21 cellular contexts compared by ENCODE assay signal in genomic region chr3:170440346-170440745, GRCh38. TPM values are rescaled to one million over a fixed set of nuclear protein-coding genes. Genes with fewer than 3 reads are reported as not detected.
DNase-seq lines count a peak whose midpoint lies in the region; ATAC-seq, FAIRE-seq and TF ChIP-seq lines count a peak whose summit lies in the region.
"Had no signal": no experiment of that assay in that cellular context is flagged by ENCODE, and none has a peak within 500 bp of the region (broad histone marks: within the 10 kb centered on the region; RNA-seq: fewer than 3 reads in every experiment).

No MANE protein-coding gene starts in this region.

- H3K27me3 Mint-ChIP-seq in Calu3 (ENCODE audit: unreplicated experiment) = no peaks in the 10 kb centered on the region
- peaks cover 45 to 69% of the 10 kb centered on the region in 2 donors for H3K27me3 Mint-ChIP-seq in effector memory CD8-positive, alpha-beta T cell

- H3K4me1 Mint-ChIP-seq in Calu3 (ENCODE audit: low read depth, unreplicated experiment) = peaks cover 36% of the 10 kb centered on the region
- H3K4me1 Mint-ChIP-seq in effector memory CD8-positive, alpha-beta T cell (ENCODE audit: low read depth in 2 of 2) = no peaks in the 10 kb centered on the region
- H3K4me1 Mint-ChIP-seq: CD8-positive, alpha-beta memory T cell had no signal

- H3K4me3 ChIP-seq in cardiac fibroblast (replicated peaks in 1 of 2; ENCODE audit: low read depth in 2 of 2, low read length in 2 of 2) (no peak overlapping the region), keratinocyte (ENCODE audit: control insufficient read depth in 2 of 3, extremely low read depth in 1 of 3, insufficient read depth in 2 of 3, low read depth in 1 of 3, low read length in 3 of 3) (no peak overlapping the region)
- H3K4me3 ChIP-seq: esophagus muscularis mucosa, heart left ventricle, lower lobe of right lung, pancreas had no signal

- H3K4me2 ChIP-seq in keratinocyte (ENCODE audit: control insufficient read depth, extremely low read depth, insufficient read depth, low read depth, low read length) = no peak overlapping the region

- H2AFZ ChIP-seq in keratinocyte (ENCODE audit: control insufficient read depth, low read length) = no peak overlapping the region

- H3K36me3 ChIP-seq in keratinocyte (ENCODE audit: control insufficient read depth in 2 of 2, extremely low read depth in 1 of 2, insufficient read depth in 2 of 2, low read length in 2 of 2) = no peaks in the 10 kb centered on the region
- H3K36me3 ChIP-seq: esophagus muscularis mucosa, pancreas had no signal

- no TSS peak for BruUV-seq in Calu3 (replicated peaks; lab: Mats Ljungman, UMichigan)

- H3K4me3 Mint-ChIP-seq in Calu3 (ENCODE audit: low read depth, unreplicated experiment) = no peak overlapping the region
- no peak overlapping the region for H3K4me3 Mint-ChIP-seq in effector memory CD8-positive, alpha-beta T cell
- H3K4me3 Mint-ChIP-seq: CD8-positive, alpha-beta memory T cell; dendritic cell treated with granulocyte-macrophage colony-stimulating factor and Interleukin-4, amounts not matched to agents 40 ng/mL and 50 ng/mL, for 4 days had no signal

- dilution Hi-C loops in keratinocyte (cut with MboI; ENCODE audit: extremely low pct_ligation_motif_present, low sequenced_read_pairs) = no loop called here

- H3K79me2 ChIP-seq in keratinocyte (ENCODE audit: control insufficient read depth, insufficient read depth, low read length) = no peaks in the 10 kb centered on the region

- H3K9me1 ChIP-seq in keratinocyte (ENCODE audit: control insufficient read depth, extremely low read depth, insufficient read depth, low read length) = no peaks in the 10 kb centered on the region

- no peak for ATAC-seq in effector memory CD8-positive, alpha-beta T cell (replicated peaks)
- no peak for ATAC-seq in HG03460 (IDR thresholded peaks at IDR 0.05; ENCODE audit: unreplicated experiment)
- no peak for ATAC-seq in GM21619 (IDR thresholded peaks at IDR 0.05; ENCODE audit: unreplicated experiment)
- no peak for ATAC-seq in GM21529 (IDR thresholded peaks at IDR 0.05; ENCODE audit: unreplicated experiment)
- ATAC-seq: heart left ventricle, lower lobe of right lung had no signal

- intact Hi-C loops in Calu3 (cut with micrococcal nuclease; ENCODE audit: unreplicated experiment) = no loop called here

- H3K9ac ChIP-seq in keratinocyte (ENCODE audit: control insufficient read depth, extremely low read depth, insufficient read depth, low read length) = no peak overlapping the region

- no peaks in the 10 kb centered on the region for H3K9me3 Mint-ChIP-seq in Calu3 (ENCODE audit: low read depth, unreplicated experiment)
- H3K9me3 Mint-ChIP-seq in effector memory CD8-positive, alpha-beta T cell = no peaks in the 10 kb centered on the region
- H3K9me3 Mint-ChIP-seq: CD8-positive, alpha-beta memory T cell; dendritic cell treated with granulocyte-macrophage colony-stimulating factor and Interleukin-4, amounts not matched to agents 40 ng/mL and 50 ng/mL, for 4 days had no signal

- peaks cover 9% of the 10 kb centered on the region for H3K4me1 ChIP-seq in keratinocyte (ENCODE audit: control insufficient read depth, extremely low read depth, insufficient read depth, low read length)
- H3K4me1 ChIP-seq: esophagus muscularis mucosa, heart left ventricle, lower lobe of right lung, pancreas had no signal

- no peaks in the 10 kb centered on the region for H3K27me3 ChIP-seq in keratinocyte (ENCODE audit: control insufficient read depth, extremely low read depth, insufficient read depth, low read length)
- H3K27me3 ChIP-seq: esophagus muscularis mucosa, heart left ventricle, pancreas had no signal

- FAIRE-seq in keratinocyte (lab: Jason Lieb, UNC) = peak; percentile 88
- FAIRE-seq: GM19239, HTR-8/SVneo, pancreas, TTC549 had no signal

- peak overlapping the region; percentile 74 for H3K27ac Mint-ChIP-seq in Calu3 (ENCODE audit: unreplicated experiment)
- H3K27ac Mint-ChIP-seq in effector memory CD8-positive, alpha-beta T cell = no peak overlapping the region
- H3K27ac Mint-ChIP-seq: CD8-positive, alpha-beta memory T cell; dendritic cell treated with granulocyte-macrophage colony-stimulating factor and Interleukin-4, amounts not matched to agents 40 ng/mL and 50 ng/mL, for 4 days had no signal

- no peaks in the 10 kb centered on the region for H3K9me3 ChIP-seq in keratinocyte (ENCODE audit: control insufficient read depth, low read depth, low read length)
- H3K9me3 ChIP-seq: esophagus muscularis mucosa, heart left ventricle, lower lobe of right lung, pancreas had no signal

- no peaks in the 10 kb centered on the region for H3K36me3 Mint-ChIP-seq in Calu3 (ENCODE audit: insufficient read depth, unreplicated experiment)
- H3K36me3 Mint-ChIP-seq in effector memory CD8-positive, alpha-beta T cell (ENCODE audit: insufficient read depth) = no peaks in the 10 kb centered on the region

- TF ChIP-seq CTCF in Calu3 (IDR thresholded peaks at IDR 0.05; ENCODE audit: unreplicated experiment) = no peak
- TF ChIP-seq CTCF in cardiac fibroblast (IDR thresholded peaks at IDR 0.05; ENCODE audit: low read depth, low read length) = no peak
- no peak for TF ChIP-seq CTCF in keratinocyte (optimal IDR thresholded peaks at IDR 0.05 in 1 of 3, IDR thresholded peaks at IDR 0.05 in 1 of 3, conservative IDR thresholded peaks at IDR 0.05 in 1 of 3; ENCODE audit: extremely low read depth in 1 of 3, insufficient read depth in 2 of 3, low read length in 3 of 3)

- DNase-seq in Calu3 = peak; percentile 56
- DNase-seq in M059J (ENCODE audit: low read depth) = peak; percentile 79
- DNase-seq in cardiac fibroblast (ENCODE audit: low read depth in 2 of 2) = peak; percentile 29 to 70
- peak; percentile 2 for DNase-seq in keratinocyte (ENCODE audit: low read depth, low spot score)
- DNase-seq in effector memory CD8-positive, alpha-beta T cell = no peak
- DNase-seq: activated CD4-positive, alpha-beta T cell treated with anti-CD3 and anti-CD28 coated beads for 4 hours; CD8-positive, alpha-beta memory T cell; heart left ventricle; lower lobe of right lung; NCI-H1105 treated with DMSO at 0.1 percent for 48 hours; NCI-H774; pancreas; stimulated activated CD4-positive, alpha-beta T cell treated with anti-CD3 and anti-CD28 coated beads, Interleukin-1b, Interleukin-23, amount 100 ng/mL, for 48 hours had no signal

- no peaks in the 10 kb centered on the region for H4K20me1 ChIP-seq in keratinocyte (ENCODE audit: control insufficient read depth, extremely low read depth, insufficient read depth, low read length)

- H3K27ac ChIP-seq in keratinocyte (ENCODE audit: control insufficient read depth, insufficient read depth, low read length) = no peak overlapping the region
- H3K27ac ChIP-seq: esophagus muscularis mucosa, heart left ventricle, lower lobe of right lung, pancreas had no signal

- CTCF ChIA-PET in Calu3 (lab: Charles Lee) = interaction anchor here (1.0 to 1.5 kb wide), 3 partner anchors 9 to 29 kb away, joined by 5 to 8 read pairs (median 5); no protein-coding TSS in a partner anchor

RNA-seq across cellular contexts. Expression of gene CLDN11, which starts 21.7 kb away (rescaled TPM):
- 5.1 and 8.7 TPM in 2 replicates for total RNA-seq in Calu3 (2022)
- 39.0 and 39.7 TPM in 2 replicates for total RNA-seq in M059J (2014; rRNA removed; shearing (Covaris generic))
- 0.12 to 0.23 TPM (median 0.14 TPM) in 3 replicates for polyA plus RNA-seq in keratinocyte
- polyA plus RNA-seq in keratinocyte (2011; ENCODE audit: low read depth) = not detected
- 0.08 and 0.12 TPM in 2 replicates for polyA plus RNA-seq in keratinocyte (2011; cell fraction: cytosol; rRNA removed)
- polyA plus RNA-seq in keratinocyte (2011; cell fraction: nucleus; rRNA removed) = 0.23 and 0.40 TPM in 2 replicates
- 0.10 and 0.28 TPM in 2 replicates for polyA plus RNA-seq in keratinocyte (2012; ENCODE audit: low replicate concordance)
- 0.16 to 2.6 TPM in 2 of 3 replicates, not detected in the other for polyA minus RNA-seq in keratinocyte
- not detected for polyA minus RNA-seq in keratinocyte (2011; cell fraction: cytosol; rRNA and poly(A)+ RNA removed)
- not detected in 2 replicates for polyA minus RNA-seq in keratinocyte (2011; cell fraction: nucleus; rRNA and poly(A)+ RNA removed)
- polyA plus RNA-seq: CD8-positive, alpha-beta memory T cell had no signal

Comparison
In these comparisons a context has a peak if more than half of its experiments do, and no peak if none do; other contexts are left out.
1. DNase-seq: peak in Calu3 (single experiment), M059J (single experiment), cardiac fibroblast (2 of 2) and keratinocyte (single experiment); none in effector memory CD8-positive, alpha-beta T cell (0 of 3).